ENCODE assay signal across 36 cellular contexts in the genomic region with DNA sequence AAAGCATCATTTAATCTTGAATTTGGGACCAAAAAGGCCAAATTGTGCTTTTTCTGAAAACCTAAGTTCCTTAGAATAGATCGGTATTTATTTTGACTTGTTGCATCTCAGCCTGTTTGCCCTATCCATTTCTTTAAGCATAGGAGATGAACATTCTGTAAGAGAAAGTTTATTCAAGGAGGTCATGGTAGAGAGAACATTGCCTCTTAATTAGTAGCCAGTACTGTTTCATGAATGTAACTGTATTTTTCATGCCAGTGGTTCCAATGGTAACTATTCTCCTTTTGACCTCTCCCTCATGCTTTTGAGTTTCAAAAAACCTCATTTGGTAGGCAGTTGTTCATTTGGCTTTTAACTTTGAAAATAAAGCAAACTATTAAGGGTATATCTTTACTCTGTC.
"Had no signal": no experiment of that assay in that cellular context is flagged by ENCODE, and none has a peak within 500 bp of the region (broad histone marks: within the 10 kb centered on the region; RNA-seq: fewer than 3 reads in every experiment).

No MANE protein-coding gene starts in this region.

- H3K27me3 Mint-ChIP-seq: activated B cell treated with CpG ODN at 0.5 μM for 24 hours; activated CD4-positive, alpha-beta memory T cell treated with anti-CD3 and anti-CD28 coated beads for 36 hours; activated CD4-positive, alpha-beta T cell treated with anti-CD3 and anti-CD28 coated beads, Interleukin-2, amount 10 ng/mL, durations not matched to agents 24 days and 14 days; activated CD8-positive, alpha-beta T cell treated with anti-CD3 and anti-CD28 coated beads for 36 hours; activated naive CD8-positive, alpha-beta T cell treated with anti-CD3 and anti-CD28 coated beads for 36 hours; activated T-helper 17 cell treated with anti-CD3 and anti-CD28 coated beads, Interleukin-2, amount 50 U/mL, for 72 hours; central memory CD8-positive, alpha-beta T cell; T-cell; T-helper 17 cell had no signal

- H3K4me1 ChIP-seq: adrenal gland, body of pancreas, breast epithelium had no signal

- H3K4me1 Mint-ChIP-seq: activated B cell treated with CpG ODN at 0.5 μM for 24 hours; activated CD4-positive, alpha-beta T cell treated with anti-CD3 and anti-CD28 coated beads, Interleukin-2, amount 10 ng/mL, durations not matched to agents 24 days and 14 days; activated naive CD8-positive, alpha-beta T cell treated with anti-CD3 and anti-CD28 coated beads for 36 hours; activated T-helper 17 cell treated with anti-CD3 and anti-CD28 coated beads, Interleukin-2, amount 50 U/mL, for 72 hours; T-cell had no signal

- FAIRE-seq: astrocyte, TTC549 had no signal

- ATAC-seq: activated CD8-positive, alpha-beta T cell treated with anti-CD3 and anti-CD28 coated beads for 36 hours; activated naive CD4-positive, alpha-beta T cell treated with anti-CD3 and anti-CD28 coated beads, Interleukin-2, amount 50 U/mL, for 72 hours; activated T-cell treated with anti-CD3 and anti-CD28 coated beads, Interleukin-2, amount 50 U/mL, for 4 hours; activated T-cell treated with anti-CD3 and anti-CD28 coated beads, Interleukin-2, amount 50 U/mL, for 72 hours; activated T-helper 17 cell treated with anti-CD3 and anti-CD28 coated beads, Interleukin-2, amount 50 U/mL, for 72 hours; body of pancreas; T-cell; T-helper 17 cell had no signal

- H3K27ac ChIP-seq: adrenal gland, body of pancreas, brain microvascular endothelial cell, breast epithelium, VCaP had no signal

- H3K27me3 ChIP-seq: adrenal gland, body of pancreas, brain microvascular endothelial cell, breast epithelium had no signal

- H3K4me3 ChIP-seq: adrenal gland, body of pancreas, breast epithelium had no signal

- H3K9me3 ChIP-seq: adrenal gland, body of pancreas, breast epithelium had no signal

- H3K27ac Mint-ChIP-seq: activated B cell treated with CpG ODN at 0.5 μM for 24 hours; activated CD4-positive, alpha-beta memory T cell treated with anti-CD3 and anti-CD28 coated beads for 36 hours; activated CD4-positive, alpha-beta T cell treated with anti-CD3 and anti-CD28 coated beads, Interleukin-2, amount 10 ng/mL, durations not matched to agents 24 days and 14 days; activated CD8-positive, alpha-beta T cell treated with anti-CD3 and anti-CD28 coated beads for 36 hours; activated naive CD4-positive, alpha-beta T cell treated with anti-CD3 and anti-CD28 coated beads for 36 hours; activated naive CD4-positive, alpha-beta T cell treated with anti-CD3 and anti-CD28 coated beads, Interleukin-2, amount 50 U/mL, for 72 hours; activated T-cell treated with anti-CD3 and anti-CD28 coated beads, Interleukin-2, amount 50 U/mL, for 72 hours; activated T-helper 1 cell treated with anti-CD3 and anti-CD28 coated beads, Interleukin-12 subunit alpha, Interleukin-12 subunit beta, Interleukin-2, Interleukin-4 antibody, amounts not matched to agents 30 ng/mL and 10 ng/mL and 1 ng/mL, durations not matched to agents 14 hours and 24 hours and 36 hours; activated T-helper 17 cell treated with anti-CD3 and anti-CD28 coated beads, Interleukin-2, amount 50 U/mL, for 72 hours; T-cell; T-helper 17 cell had no signal

- H3K4me3 Mint-ChIP-seq: activated B cell treated with CpG ODN at 0.5 μM for 24 hours; activated CD4-positive, alpha-beta memory T cell treated with anti-CD3 and anti-CD28 coated beads for 36 hours; activated CD4-positive, alpha-beta T cell treated with anti-CD3 and anti-CD28 coated beads, Interleukin-2, amount 10 ng/mL, durations not matched to agents 24 days and 14 days; activated CD8-positive, alpha-beta T cell treated with anti-CD3 and anti-CD28 coated beads for 36 hours; activated naive CD4-positive, alpha-beta T cell treated with anti-CD3 and anti-CD28 coated beads for 36 hours; activated naive CD8-positive, alpha-beta T cell treated with anti-CD3 and anti-CD28 coated beads for 36 hours; activated T-cell treated with anti-CD3 and anti-CD28 coated beads, Interleukin-2, amount 50 U/mL, for 4 hours; activated T-cell treated with anti-CD3 and anti-CD28 coated beads, Interleukin-2, amount 50 U/mL, for 72 hours; activated T-helper 1 cell treated with anti-CD3 and anti-CD28 coated beads, Interleukin-12 subunit alpha, Interleukin-12 subunit beta, Interleukin-2, Interleukin-4 antibody, amounts not matched to agents 30 ng/mL and 10 ng/mL and 1 ng/mL, durations not matched to agents 14 hours and 24 hours and 36 hours; activated T-helper 17 cell treated with anti-CD3 and anti-CD28 coated beads, Interleukin-2, amount 50 U/mL, for 72 hours; central memory CD8-positive, alpha-beta T cell; T-cell; T-helper 17 cell had no signal

- H3K9me3 Mint-ChIP-seq: activated B cell treated with CpG ODN at 0.5 μM for 24 hours; activated CD4-positive, alpha-beta memory T cell treated with anti-CD3 and anti-CD28 coated beads for 36 hours; activated CD4-positive, alpha-beta T cell treated with anti-CD3 and anti-CD28 coated beads, Interleukin-2, amount 10 ng/mL, durations not matched to agents 24 days and 14 days; activated CD8-positive, alpha-beta T cell treated with anti-CD3 and anti-CD28 coated beads for 36 hours; activated naive CD4-positive, alpha-beta T cell treated with anti-CD3 and anti-CD28 coated beads for 36 hours; activated naive CD4-positive, alpha-beta T cell treated with anti-CD3 and anti-CD28 coated beads, Interleukin-2, amount 50 U/mL, for 72 hours; activated naive CD8-positive, alpha-beta T cell treated with anti-CD3 and anti-CD28 coated beads for 36 hours; activated T-cell treated with anti-CD3 and anti-CD28 coated beads, Interleukin-2, amount 50 U/mL, for 4 hours; activated T-cell treated with anti-CD3 and anti-CD28 coated beads, Interleukin-2, amount 50 U/mL, for 72 hours; activated T-helper 1 cell treated with anti-CD3 and anti-CD28 coated beads, Interleukin-12 subunit alpha, Interleukin-12 subunit beta, Interleukin-2, Interleukin-4 antibody, amounts not matched to agents 30 ng/mL and 10 ng/mL and 1 ng/mL, durations not matched to agents 14 hours and 24 hours and 36 hours; activated T-helper 17 cell treated with anti-CD3 and anti-CD28 coated beads, Interleukin-2, amount 50 U/mL, for 72 hours; central memory CD8-positive, alpha-beta T cell; T-cell had no signal

- DNase-seq: activated B cell treated with CpG ODN at 0.5 μM for 24 hours; activated CD4-positive, alpha-beta memory T cell treated with anti-CD3 and anti-CD28 coated beads for 36 hours; activated CD4-positive, alpha-beta T cell treated with anti-CD3 and anti-CD28 coated beads for 4 hours; activated CD4-positive, alpha-beta T cell treated with anti-CD3 and anti-CD28 coated beads, Interleukin-2, amount 10 ng/mL, durations not matched to agents 24 days and 14 days; activated CD4-positive, alpha-beta T cell treated with anti-CD3 and anti-CD28 coated beads, Interleukin-2, amount 50 U/mL, for 1 hour; activated CD4-positive, alpha-beta T cell treated with anti-CD3 and anti-CD28 coated beads, Interleukin-2, amount 50 U/mL, for 4 hours; activated CD4-positive, CD25-positive, alpha-beta regulatory T cell treated with anti-CD3 and anti-CD28 coated beads, Interleukin-2, amount 50 U/mL, for 72 hours; activated CD8-positive, alpha-beta memory T cell treated with anti-CD3 and anti-CD28 coated beads, Interleukin-2, amount 50 U/mL, for 4 hours; activated CD8-positive, alpha-beta T cell treated with anti-CD3 and anti-CD28 coated beads for 36 hours; activated effector memory CD4-positive, alpha-beta T cell treated with anti-CD3 and anti-CD28 coated beads, Interleukin-2, amount 50 U/mL, for 16 hours; activated gamma-delta T cell treated with Interleukin-2 at 50 U/mL for 16 hours; activated naive CD4-positive, alpha-beta T cell; activated naive CD4-positive, alpha-beta T cell treated with anti-CD3 and anti-CD28 coated beads for 36 hours; activated naive CD4-positive, alpha-beta T cell treated with anti-CD3 and anti-CD28 coated beads, Interleukin-2, amount 50 U/mL, for 16 hours; activated naive CD8-positive, alpha-beta T cell treated with anti-CD3 and anti-CD28 coated beads for 36 hours; activated T-cell treated with anti-CD3 and anti-CD28 coated beads for 4 hours; activated T-cell treated with anti-CD3 and anti-CD28 coated beads, Interleukin-2, amount 50 U/mL, for 1 hour; activated T-cell treated with anti-CD3 and anti-CD28 coated beads, Interleukin-2, amount 50 U/mL, for 4 hours; activated T-cell treated with anti-CD3 and anti-CD28 coated beads, Interleukin-2, amount 50 U/mL, for 72 hours; adrenal gland; amniotic stem cell; aorta; body of pancreas; brain microvascular endothelial cell; caudate nucleus; cerebellar nuclear complex; T-cell; T-helper 17 cell had no signal
